ENCODE assay signal across 16 cellular contexts in genomic region chr10:119515511-119516045, GRCh38. TPM values are rescaled to one million over a fixed set of nuclear protein-coding genes. Genes with fewer than 3 reads are reported as not detected.
DNase-seq lines count a peak whose midpoint lies in the region; ATAC-seq and TF ChIP-seq lines count a peak whose summit lies in the region.
"Had no signal": no experiment of that assay in that cellular context is flagged by ENCODE, and none has a peak within 500 bp of the region (broad histone marks: within the 10 kb centered on the region; RNA-seq: fewer than 3 reads in every experiment).

No MANE protein-coding gene starts in this region.

- H3K4me3 ChIP-seq in Peyer's patch, result no peak overlapping the region
- H3K4me3 ChIP-seq: breast epithelium, esophagus squamous epithelium, ovary had no signal

- intact Hi-C loops in left ventricle myocardium superior (cut with micrococcal nuclease) (no loop called here), cardiac septum (cut with DNase I) (no loop called here)

- peaks cover 34% of the 10 kb centered on the region for H3K36me3 Mint-ChIP-seq in central memory CD8-positive, alpha-beta T cell (ENCODE audit: insufficient read depth)

- H3K27ac ChIP-seq in Peyer's patch, result peak overlapping the region in 3 of 4 donors; percentile 70 to 87 (median 78)
- H3K27ac ChIP-seq: ovary had no signal

- H3K4me1 Mint-ChIP-seq in central memory CD8-positive, alpha-beta T cell, result peaks cover 52% of the 10 kb centered on the region

- no peaks in the 10 kb centered on the region for H3K9me3 Mint-ChIP-seq in central memory CD8-positive, alpha-beta T cell

- peak overlapping the region; percentile 95 for H3K27ac Mint-ChIP-seq in central memory CD8-positive, alpha-beta T cell (ENCODE audit: low read depth)

- no peak for TF ChIP-seq POLR2A in Peyer's patch (IDR thresholded peaks at IDR 0.05)

- H3K27me3 Mint-ChIP-seq in central memory CD8-positive, alpha-beta T cell, result no peaks in the 10 kb centered on the region

- no peaks in the 10 kb centered on the region for H3K27me3 ChIP-seq in Peyer's patch
- H3K27me3 ChIP-seq: breast epithelium, esophagus squamous epithelium, ovary had no signal

- no peak overlapping the region for H3K4me3 Mint-ChIP-seq in central memory CD8-positive, alpha-beta T cell

- in situ Hi-C loops in GM13977 (cut with MboI; ENCODE audit: low pct_unique_long_range_greater_than_20kb, low sequenced_read_pairs, unreplicated experiment), result no loop called here

- H3K36me3 ChIP-seq in Peyer's patch, result peaks cover 0 to 36% (median 0%) of the 10 kb centered on the region in 3 donors
- H3K36me3 ChIP-seq: breast epithelium, ovary had no signal

- no peak for TF ChIP-seq CTCF in Peyer's patch (IDR thresholded peaks at IDR 0.05)
- TF ChIP-seq CTCF in GM13977 (IDR thresholded peaks at IDR 0.05; ENCODE audit: extremely low read depth, insufficient read depth, missing control alignments), result no peak

- ATAC-seq in left ventricle myocardium superior, result peak; percentile 48
- ATAC-seq in central memory CD8-positive, alpha-beta T cell (replicated peaks; ENCODE audit: extremely low read depth, poor library complexity, severe bottlenecking), result no peak

- no peaks in the 10 kb centered on the region for H3K9me3 ChIP-seq in Peyer's patch
- H3K9me3 ChIP-seq: breast epithelium, esophagus squamous epithelium, ovary had no signal

- no peak for DNase-seq in left ventricle myocardium superior
- DNase-seq in cardiac septum (ENCODE audit: low spot score), result no peak
- peak in 1 of 3 donors; percentile 13 for DNase-seq in Peyer's patch
- no peak for DNase-seq in central memory CD8-positive, alpha-beta T cell (ENCODE audit: low spot score in 2 of 2)
- DNase-seq in GM13977 (ENCODE audit: low spot score), result no peak
- no peak for DNase-seq in putamen (ENCODE audit: low spot score)
- no peak for DNase-seq in COR-L47 (lab: John Stamatoyannopoulos, UW)
- DNase-seq in GOT3 (lab: John Stamatoyannopoulos, UW), result no peak
- DNase-seq: DMS153; esophagus squamous epithelium; NCI-H69; ovary; PC-3; stimulated activated CD4-positive, alpha-beta T cell treated with anti-CD3 and anti-CD28 coated beads, Interleukin-4, amount 100 ng/mL, for 4 hours; stimulated activated CD8-positive, alpha-beta memory T cell treated with anti-CD3 and anti-CD28 coated beads, Interleukin-4, amount 100 ng/mL, for 48 hours had no signal

- H3K4me1 ChIP-seq in Peyer's patch, result peaks cover 0 to 28% (median 16%) of the 10 kb centered on the region in 4 donors
- H3K4me1 ChIP-seq: breast epithelium had no signal

RNA-seq across cellular contexts. Expression of gene RGS10, which starts 26.9 kb away (rescaled TPM):
- total RNA-seq in left ventricle myocardium superior, result 7.0 TPM
- total RNA-seq in cardiac septum, result 3.2 TPM
- 10 to 100 TPM in 2 of 4 donors, 1 to 10 TPM in 2; 3.9 to 63.5 (median 13.2) TPM for total RNA-seq in Peyer's patch
